8 cellular contexts compared by ENCODE assay signal in genomic region chr6:26295691-26296555, GRCh38.
DNase-seq lines count a peak whose midpoint lies in the region; ATAC-seq, FAIRE-seq and TF ChIP-seq lines count a peak whose summit lies in the region.

No MANE protein-coding gene starts in this region.

- peak overlapping the region; percentile 9 for H3K4me3 Mint-ChIP-seq in activated naive CD4-positive, alpha-beta T cell treated with anti-CD3 and anti-CD28 coated beads, Interleukin-2, amount 10 ng/mL, durations not matched to agents 7 days and 5 days

- no peaks in the 10 kb centered on the region for H3K36me3 Mint-ChIP-seq in activated naive CD4-positive, alpha-beta T cell treated with anti-CD3 and anti-CD28 coated beads, Interleukin-2, amount 10 ng/mL, durations not matched to agents 7 days and 5 days

- H3K27ac ChIP-seq in thoracic aorta (no peak overlapping the region), kidney (ENCODE audit: low read depth in 2 of 2, low read length in 2 of 2) (no peak overlapping the region)

- no peak overlapping the region for H3K9ac ChIP-seq in kidney (ENCODE audit: low read length in 2 of 2)

- H3K9me3 Mint-ChIP-seq in activated naive CD4-positive, alpha-beta T cell treated with anti-CD3 and anti-CD28 coated beads, Interleukin-2, amount 10 ng/mL, durations not matched to agents 7 days and 5 days: no peaks in the 10 kb centered on the region

- in situ Hi-C loops in SK-MEL-5 (cut with HindIII; ENCODE audit: low pct_unique_long_range_greater_than_20kb, low sequenced_read_pairs): no loop called here

- H3K4me3 ChIP-seq in thoracic aorta (peak overlapping the region; percentile 10), kidney (ENCODE audit: low read length in 2 of 2) (no peak overlapping the region)

- peak overlapping the region; percentile 63 for H3K27ac Mint-ChIP-seq in activated naive CD4-positive, alpha-beta T cell treated with anti-CD3 and anti-CD28 coated beads, Interleukin-2, amount 10 ng/mL, durations not matched to agents 7 days and 5 days

- H3K4me1 ChIP-seq in thoracic aorta (ENCODE audit: control insufficient read depth in 1 of 2, low read depth in 2 of 2): no peaks in the 10 kb centered on the region
- no peaks in the 10 kb centered on the region for H3K4me1 ChIP-seq in kidney (ENCODE audit: control insufficient read depth in 1 of 2, insufficient read depth in 1 of 2, low read depth in 1 of 2, low read length in 2 of 2)

- CTCF ChIA-PET in activated naive CD4-positive, alpha-beta T cell treated with anti-CD3 and anti-CD28 coated beads, Interleukin-2, amount 10 ng/mL, durations not matched to agents 7 days and 5 days (lab: Charles Lee): interaction anchor here (0.6 to 0.8 kb wide), 2 partner anchors 11 to 862 kb away, joined by 3 read pairs; a partner anchor contains a TSS

- TF ChIP-seq CTCF in thoracic aorta (IDR thresholded peaks at IDR 0.05) (no peak), kidney (IDR thresholded peaks at IDR 0.05; ENCODE audit: borderline replicate concordance, extremely low read depth, insufficient read depth) (no peak)

- intact Hi-C loops in kidney (cut with DNase I): no loop called here

- peaks cover 14% of the 10 kb centered on the region for H3K27me3 Mint-ChIP-seq in activated naive CD4-positive, alpha-beta T cell treated with anti-CD3 and anti-CD28 coated beads, Interleukin-2, amount 10 ng/mL, durations not matched to agents 7 days and 5 days

- no peaks in the 10 kb centered on the region for H3K36me3 ChIP-seq in thoracic aorta
- H3K36me3 ChIP-seq in kidney (ENCODE audit: control insufficient read depth in 1 of 2, insufficient read depth in 2 of 2, low read length in 2 of 2): no peaks in the 10 kb centered on the region

- no peak for ATAC-seq in thoracic aorta (ENCODE audit: insufficient number of reproducible peaks, low FRiP score, low read depth)

- H3K4me1 Mint-ChIP-seq in activated naive CD4-positive, alpha-beta T cell treated with anti-CD3 and anti-CD28 coated beads, Interleukin-2, amount 10 ng/mL, durations not matched to agents 7 days and 5 days: peaks cover 13% of the 10 kb centered on the region

- no peaks in the 10 kb centered on the region for H3K27me3 ChIP-seq in thoracic aorta (replicated peaks; ENCODE audit: insufficient read depth)

- FAIRE-seq in kidney (lab: Jason Lieb, UNC): no peak

- H3K9me3 ChIP-seq in thoracic aorta (no peaks in the 10 kb centered on the region), kidney (ENCODE audit: control insufficient read depth in 1 of 2, low read length in 2 of 2) (no peaks in the 10 kb centered on the region)

- DNase-seq in activated naive CD4-positive, alpha-beta T cell treated with anti-CD3 and anti-CD28 coated beads, Interleukin-2, amount 10 ng/mL, durations not matched to agents 7 days and 5 days: no peak
- no peak for DNase-seq in activated naive CD4-positive, alpha-beta T cell treated with anti-CD3 and anti-CD28 coated beads, Interleukin-2, amount 50 U/mL, for 16 hours
- DNase-seq in SK-MEL-5 (ENCODE audit: low read depth, low spot score) (peak; percentile 76), fibroblast of peridontal ligament (ENCODE audit: extremely low read depth) (peak; percentile 74), thoracic aorta (ENCODE audit: low spot score) (no peak), superior temporal gyrus (ENCODE audit: extremely low spot score) (no peak), occipital lobe (lab: John Stamatoyannopoulos, UW) (no peak), kidney (no peak)

Comparison
In these comparisons a context has a peak if more than half of its experiments do, and no peak if none do; other contexts are left out.
1. DNase-seq: peak in SK-MEL-5 (single experiment) and fibroblast of peridontal ligament (single experiment); none in activated naive CD4-positive, alpha-beta T cell treated with anti-CD3 and anti-CD28 coated beads, Interleukin-2, amount 10 ng/mL, durations not matched to agents 7 days and 5 days (single experiment), activated naive CD4-positive, alpha-beta T cell treated with anti-CD3 and anti-CD28 coated beads, Interleukin-2, amount 50 U/mL, for 16 hours (single experiment), thoracic aorta (single experiment), superior temporal gyrus (single experiment), occipital lobe (single experiment) and kidney (single experiment).